In genomic region chr5:138738399-138738798, GRCh38 we compare ENCODE assay signal across 16 cellular contexts. TPM values are rescaled to one million over a fixed set of nuclear protein-coding genes. Genes with fewer than 3 reads are reported as not detected.
DNase-seq lines count a peak whose midpoint lies in the region; ATAC-seq and TF ChIP-seq lines count a peak whose summit lies in the region.
"Had no signal": no experiment of that assay in that cellular context is flagged by ENCODE, and none has a peak within 500 bp of the region (broad histone marks: within the 10 kb centered on the region; RNA-seq: fewer than 3 reads in every experiment).

No MANE protein-coding gene starts in this region.

- H3K79me2 ChIP-seq in MM.1S (ENCODE audit: low read length): no peaks in the 10 kb centered on the region

- no peak overlapping the region for H3K18ac ChIP-seq in neuronal stem cell (ENCODE audit: low read length)

- no peak overlapping the region for H3K14ac ChIP-seq in neuronal stem cell (ENCODE audit: low read length)

- H3K36me3 ChIP-seq in MM.1S (replicated peaks; ENCODE audit: insufficient read depth, low read length) (no peaks in the 10 kb centered on the region), spleen (no peaks in the 10 kb centered on the region), neuronal stem cell (replicated peaks in 1 of 2; ENCODE audit: control insufficient read depth in 2 of 2, insufficient read depth in 2 of 2, low read length in 2 of 2) (no peaks in the 10 kb centered on the region)
- H3K36me3 ChIP-seq: BLaER1 treated with 17β-estradiol and CSF1 and Interleukin-3, amounts not matched to agents 10 nM and 100 nM; Peyer's patch had no signal

- peak overlapping the region; percentile 88 for H3K27ac Mint-ChIP-seq in activated CD4-positive, alpha-beta T cell treated with anti-CD3 and anti-CD28 coated beads, Interleukin-2, amount 10 ng/mL, durations not matched to agents 24 days and 14 days
- H3K27ac Mint-ChIP-seq in activated T-helper 17 cell treated with anti-CD3 and anti-CD28 coated beads, Interleukin-2, amount 50 U/mL, for 72 hours: peak overlapping the region; percentile 89

- H2BK120ac ChIP-seq in neuronal stem cell (ENCODE audit: low read depth, low read length): no peak overlapping the region

- no peak overlapping the region for H3K9ac ChIP-seq in MM.1S (ENCODE audit: low read length)
- no peak overlapping the region for H3K9ac ChIP-seq in neuronal stem cell (ENCODE audit: low read depth, low read length, poor library complexity)
- H3K9ac ChIP-seq: BLaER1 treated with 17β-estradiol and CSF1 and Interleukin-3, amounts not matched to agents 10 nM and 100 nM had no signal

- H4K91ac ChIP-seq in neuronal stem cell (ENCODE audit: low read depth, low read length, poor library complexity): no peak overlapping the region

- H3K9me3 ChIP-seq in MM.1S (replicated peaks; ENCODE audit: insufficient read depth, low read length) (no peaks in the 10 kb centered on the region), spleen (no peaks in the 10 kb centered on the region), neuronal stem cell (replicated peaks in 1 of 2; ENCODE audit: control insufficient read depth in 2 of 2, insufficient read depth in 1 of 2, low read depth in 1 of 2, low read length in 2 of 2) (peaks cover 0 to 1% of the 10 kb centered on the region in 2 donors)
- H3K9me3 ChIP-seq: Peyer's patch had no signal

- H3F3A ChIP-seq in MM.1S (ENCODE audit: insufficient read depth, low read length): peaks cover 20% of the 10 kb centered on the region

- ATAC-seq in activated T-helper 17 cell treated with anti-CD3 and anti-CD28 coated beads, Interleukin-2, amount 50 U/mL, for 72 hours (replicated peaks): peak; percentile 76

- intact Hi-C loops in activated CD4-positive, alpha-beta T cell treated with anti-CD3 and anti-CD28 coated beads, Interleukin-2, amount 10 ng/mL, durations not matched to agents 24 days and 14 days (cut with micrococcal nuclease): loop anchor here (1.0 to 5.0 kb wide), 5 partner anchors 17 to 508 kb away; partner anchors contain the start of gene HSPA9
- intact Hi-C loops in spleen (cut with DNase I; ENCODE audit: low total_unique reads) (no loop called here), lower leg skin (cut with DNase I; ENCODE audit: low total_unique reads) (no loop called here)

- no peaks in the 10 kb centered on the region for H3K36me3 Mint-ChIP-seq in activated CD4-positive, alpha-beta T cell treated with anti-CD3 and anti-CD28 coated beads, Interleukin-2, amount 10 ng/mL, durations not matched to agents 24 days and 14 days (ENCODE audit: low read depth)
- H3K36me3 Mint-ChIP-seq in activated T-helper 17 cell treated with anti-CD3 and anti-CD28 coated beads, Interleukin-2, amount 50 U/mL, for 72 hours (ENCODE audit: low read depth): no peaks in the 10 kb centered on the region

- no peak overlapping the region for H3K4ac ChIP-seq in neuronal stem cell (ENCODE audit: low read length)

- H2AK5ac ChIP-seq in neuronal stem cell (ENCODE audit: low read depth, low read length): no peak overlapping the region

- TF ChIP-seq CTCF in MM.1S (IDR thresholded peaks at IDR 0.05; ENCODE audit: low read length) (no peak), spleen (IDR thresholded peaks at IDR 0.05 in 8 of 11, conservative IDR thresholded peaks at IDR 0.05 in 3 of 11) (no peak), lower leg skin (IDR thresholded peaks at IDR 0.05) (no peak)

- peaks cover 36% of the 10 kb centered on the region for H3K4me1 Mint-ChIP-seq in activated CD4-positive, alpha-beta T cell treated with anti-CD3 and anti-CD28 coated beads, Interleukin-2, amount 10 ng/mL, durations not matched to agents 24 days and 14 days
- peaks cover 12% of the 10 kb centered on the region for H3K4me1 Mint-ChIP-seq in activated T-helper 17 cell treated with anti-CD3 and anti-CD28 coated beads, Interleukin-2, amount 50 U/mL, for 72 hours

- no peaks in the 10 kb centered on the region for H3K9me2 ChIP-seq in MM.1S (replicated peaks; ENCODE audit: insufficient read depth, low read length)

- H3K4me1 ChIP-seq in MM.1S (ENCODE audit: low read length) (peaks cover 18% of the 10 kb centered on the region), spleen (peaks cover 0 to 17% (median 10%) of the 10 kb centered on the region in 6 donors), neuronal stem cell (ENCODE audit: control insufficient read depth in 2 of 2, insufficient read depth in 1 of 2, low read depth in 1 of 2, low read length in 2 of 2) (peaks cover 0 to 2% of the 10 kb centered on the region in 2 donors)
- H3K4me1 ChIP-seq: Peyer's patch had no signal

- no peak for DNase-seq in activated CD4-positive, alpha-beta T cell treated with anti-CD3 and anti-CD28 coated beads, Interleukin-2, amount 10 ng/mL, durations not matched to agents 24 days and 14 days
- no peak for DNase-seq in activated CD4-positive, alpha-beta T cell treated with anti-CD3 and anti-CD28 coated beads for 48 hours
- DNase-seq in MM.1S: no peak
- peak; percentile 7 for DNase-seq in spleen
- DNase-seq in NCI-H2107 treated with DMSO at 0.1 percent for 48 hours (lab: John Stamatoyannopoulos, UW; ENCODE audit: unreplicated experiment): no peak
- DNase-seq in neuronal stem cell (ENCODE audit: low spot score): no peak
- DNase-seq in lower leg skin (ENCODE audit: low spot score in 2 of 2): no peak
- DNase-seq: CD8-positive, alpha-beta memory T cell; DMS79 treated with DMSO at 0.1 percent for 48 hours; H9; NCI-H1092; NCI-H2081; NCI-H524; Peyer's patch had no signal

- H3K27me3 ChIP-seq in MM.1S (replicated peaks; ENCODE audit: insufficient read depth, low read length) (no peaks in the 10 kb centered on the region), spleen (replicated peaks in 1 of 7) (no peaks in the 10 kb centered on the region), neuronal stem cell (ENCODE audit: control insufficient read depth in 3 of 3, insufficient read depth in 3 of 3, low read depth in 1 of 3, low read length in 3 of 3) (peaks cover 0 to 9% (median 0%) of the 10 kb centered on the region in 3 experiments)
- H3K27me3 ChIP-seq: BLaER1 treated with 17β-estradiol and CSF1 and Interleukin-3, amounts not matched to agents 10 nM and 100 nM; Peyer's patch had no signal

- no peak for TF ChIP-seq POLR2A in spleen (IDR thresholded peaks at IDR 0.05)
- TF ChIP-seq POLR2A in lower leg skin (IDR thresholded peaks at IDR 0.05): no peak

- H2BK15ac ChIP-seq in neuronal stem cell (ENCODE audit: low read length): no peak overlapping the region

- H3K27ac ChIP-seq in MM.1S (ENCODE audit: low read length): no peak overlapping the region
- no peak overlapping the region for H3K27ac ChIP-seq in spleen
- H3K27ac ChIP-seq in neuronal stem cell (replicated peaks; ENCODE audit: low read length): no peak overlapping the region
- H3K27ac ChIP-seq: BLaER1 treated with 17β-estradiol and CSF1 and Interleukin-3, amounts not matched to agents 10 nM and 100 nM; Peyer's patch had no signal

- no peak overlapping the region for H2BK5ac ChIP-seq in neuronal stem cell (ENCODE audit: low read length)

- no peaks in the 10 kb centered on the region for H3K9me3 Mint-ChIP-seq in activated CD4-positive, alpha-beta T cell treated with anti-CD3 and anti-CD28 coated beads, Interleukin-2, amount 10 ng/mL, durations not matched to agents 24 days and 14 days
- no peaks in the 10 kb centered on the region for H3K9me3 Mint-ChIP-seq in activated T-helper 17 cell treated with anti-CD3 and anti-CD28 coated beads, Interleukin-2, amount 50 U/mL, for 72 hours
- H3K9me3 Mint-ChIP-seq: CD8-positive, alpha-beta memory T cell; H9 had no signal

- no peak overlapping the region for H3K4me2 ChIP-seq in MM.1S (ENCODE audit: low read depth, low read length)
- H3K4me2 ChIP-seq in neuronal stem cell (ENCODE audit: insufficient read depth, low read length, poor library complexity, severe bottlenecking): no peak overlapping the region
- H3K4me2 ChIP-seq: BLaER1 treated with 17β-estradiol and CSF1 and Interleukin-3, amounts not matched to agents 10 nM and 100 nM had no signal

- H2AFZ ChIP-seq in MM.1S (ENCODE audit: low read length) (0 out of 2 replicates have a peak overlapping the region, but pooled peaks have one; percentile 3), neuronal stem cell (ENCODE audit: low read length) (no peak overlapping the region)

- H3K23ac ChIP-seq in neuronal stem cell (ENCODE audit: low read depth, low read length, poor library complexity): no peak overlapping the region

- peaks cover 8% of the 10 kb centered on the region for H3K27me3 Mint-ChIP-seq in activated CD4-positive, alpha-beta T cell treated with anti-CD3 and anti-CD28 coated beads, Interleukin-2, amount 10 ng/mL, durations not matched to agents 24 days and 14 days
- peaks cover 8% of the 10 kb centered on the region for H3K27me3 Mint-ChIP-seq in activated T-helper 17 cell treated with anti-CD3 and anti-CD28 coated beads, Interleukin-2, amount 50 U/mL, for 72 hours

- no peaks in the 10 kb centered on the region for H3K79me1 ChIP-seq in neuronal stem cell (ENCODE audit: low read depth, low read length)

- H2BK12ac ChIP-seq in neuronal stem cell (ENCODE audit: low read length): no peak overlapping the region

- no peak overlapping the region for H4K8ac ChIP-seq in neuronal stem cell (ENCODE audit: low read depth, low read length)

- peak overlapping the region; percentile 63 for H3K4me3 Mint-ChIP-seq in activated CD4-positive, alpha-beta T cell treated with anti-CD3 and anti-CD28 coated beads, Interleukin-2, amount 10 ng/mL, durations not matched to agents 24 days and 14 days
- peak overlapping the region; percentile 59 for H3K4me3 Mint-ChIP-seq in activated T-helper 17 cell treated with anti-CD3 and anti-CD28 coated beads, Interleukin-2, amount 50 U/mL, for 72 hours
- H3K4me3 Mint-ChIP-seq: CD8-positive, alpha-beta memory T cell; H9 had no signal

- no peaks in the 10 kb centered on the region for H4K20me1 ChIP-seq in MM.1S (ENCODE audit: insufficient read depth, low read length)
- H4K20me1 ChIP-seq: BLaER1 treated with 17β-estradiol and CSF1 and Interleukin-3, amounts not matched to agents 10 nM and 100 nM had no signal

- no peak overlapping the region for H3K4me3 ChIP-seq in MM.1S (ENCODE audit: low read length)
- no peak overlapping the region for H3K4me3 ChIP-seq in spleen
- H3K4me3 ChIP-seq in neuronal stem cell (ENCODE audit: low read length in 2 of 2): no peak overlapping the region
- no peak overlapping the region for H3K4me3 ChIP-seq in lower leg skin (ENCODE audit: low read depth, poor library complexity, severe bottlenecking)
- H3K4me3 ChIP-seq: BLaER1 treated with 17β-estradiol and CSF1 and Interleukin-3, amounts not matched to agents 10 nM and 100 nM; Peyer's patch had no signal

- WGBS in spleen, 5 donors: 70 to 80% (median 77%) methylated on average over 4 of the region's 4 CpGs
- no CpG with 5 or more reads among the region's 4 CpGs for WGBS in neuronal stem cell (ENCODE audit: extremely low coverage in 2 of 2, insufficient read length in 2 of 2, insufficient replicate concordance in 1 of 2), 2 donors
- WGBS in lower leg skin, 2 donors: 78 to 83% methylated on average over 4 of the region's 4 CpGs

RNA-seq across cellular contexts. Expression of gene CTNNA1, which starts 14.8 kb away (rescaled TPM):
- 58.7 and 78.6 TPM in 2 replicates for total RNA-seq in activated CD4-positive, alpha-beta T cell treated with anti-CD3 and anti-CD28 coated beads, Interleukin-2, amount 10 ng/mL, durations not matched to agents 24 days and 14 days
- 10 to 100 TPM; 63.6 to 92.1 TPM for total RNA-seq in activated T-helper 17 cell treated with anti-CD3 and anti-CD28 coated beads, Interleukin-2, amount 50 U/mL, for 72 hours
- total RNA-seq in spleen (100 to 1,000 TPM; 153 to 313 (median 205) TPM), lower leg skin (100 to 1,000 TPM; 223 to 304 (median 263) TPM)
- polyA plus RNA-seq in spleen: 10 to 100 TPM; 26.7 to 59.7 (median 27.7) TPM
- 96.3 TPM for polyA plus RNA-seq in neuronal stem cell (2013, experiment 1 of 2)
- polyA plus RNA-seq in neuronal stem cell (2013, experiment 2 of 2): 95.4 TPM
